26 cellular contexts compared by ENCODE assay signal in genomic region chr9:76519027-76519835, GRCh38.
DNase-seq lines count a peak whose midpoint lies in the region; ATAC-seq, FAIRE-seq and TF ChIP-seq lines count a peak whose summit lies in the region.
"Had no signal": no experiment of that assay in that cellular context is flagged by ENCODE, and none has a peak within 500 bp of the region (broad histone marks: within the 10 kb centered on the region; RNA-seq: fewer than 3 reads in every experiment).

No MANE protein-coding gene starts in this region.

- H3K4me1 ChIP-seq in keratinocyte (ENCODE audit: control insufficient read depth, extremely low read depth, insufficient read depth, low read length) (peaks cover 15% of the 10 kb centered on the region), stomach (peaks cover 0 to 6% (median 2%) of the 10 kb centered on the region in 4 donors)
- H3K4me1 ChIP-seq: tibial artery had no signal

- peak overlapping the region in 1 of 3 experiments; percentile 22 for H3K4me3 ChIP-seq in keratinocyte (ENCODE audit: control insufficient read depth in 2 of 3, extremely low read depth in 1 of 3, insufficient read depth in 2 of 3, low read depth in 1 of 3, low read length in 3 of 3)
- H3K4me3 ChIP-seq in stomach: no peak overlapping the region
- H3K4me3 ChIP-seq: tibial artery had no signal

- no peak overlapping the region for H3K27ac ChIP-seq in keratinocyte (ENCODE audit: control insufficient read depth, insufficient read depth, low read length)
- H3K27ac ChIP-seq in stomach: peak overlapping the region in 1 of 5 donors; percentile 32
- H3K27ac ChIP-seq: tibial artery had no signal

- no peak for TF ChIP-seq EP300 in stomach (IDR thresholded peaks at IDR 0.05)

- no peaks in the 10 kb centered on the region for H4K20me1 ChIP-seq in keratinocyte (ENCODE audit: control insufficient read depth, extremely low read depth, insufficient read depth, low read length)

- no peak for ATAC-seq in HG03439 (IDR thresholded peaks at IDR 0.05; ENCODE audit: unreplicated experiment)
- ATAC-seq: activated CD8-positive, alpha-beta memory T cell treated with anti-CD3 and anti-CD28 coated beads, Interleukin-2, amount 10 ng/mL, durations not matched to agents 7 days and 5 days; activated T-helper 17 cell treated with anti-CD3 and anti-CD28 coated beads, Interleukin-2, amount 50 U/mL, for 72 hours; naive thymus-derived CD8-positive, alpha-beta T cell had no signal

- no peaks in the 10 kb centered on the region for H3K27me3 ChIP-seq in keratinocyte (ENCODE audit: control insufficient read depth, extremely low read depth, insufficient read depth, low read length)
- no peaks in the 10 kb centered on the region for H3K27me3 ChIP-seq in stomach

- dilution Hi-C loops in keratinocyte (cut with MboI; ENCODE audit: extremely low pct_ligation_motif_present, low sequenced_read_pairs): no loop called here

- FAIRE-seq in keratinocyte (lab: Jason Lieb, UNC): peak; percentile 17
- FAIRE-seq: endometrium, GM12892 had no signal

- H3K4me2 ChIP-seq in keratinocyte (ENCODE audit: control insufficient read depth, extremely low read depth, insufficient read depth, low read depth, low read length): peak overlapping the region; percentile 41

- no peak overlapping the region for H3K9ac ChIP-seq in keratinocyte (ENCODE audit: control insufficient read depth, extremely low read depth, insufficient read depth, low read length)

- intact Hi-C loops in stomach (cut with DNase I; ENCODE audit: low total_unique reads): no loop called here

- WGBS in stomach, 5 donors: 57 to 72% (median 60%) methylated on average over 8 of the region's 8 CpGs

- no peaks in the 10 kb centered on the region for H3K79me2 ChIP-seq in keratinocyte (ENCODE audit: control insufficient read depth, insufficient read depth, low read length)

- no peak for TF ChIP-seq CTCF in keratinocyte (optimal IDR thresholded peaks at IDR 0.05 in 1 of 3, IDR thresholded peaks at IDR 0.05 in 1 of 3, conservative IDR thresholded peaks at IDR 0.05 in 1 of 3; ENCODE audit: extremely low read depth in 1 of 3, insufficient read depth in 2 of 3, low read length in 3 of 3)
- TF ChIP-seq CTCF in stomach (IDR thresholded peaks at IDR 0.05): no peak

- no peaks in the 10 kb centered on the region for H3K9me1 ChIP-seq in keratinocyte (ENCODE audit: control insufficient read depth, extremely low read depth, insufficient read depth, low read length)

- peak overlapping the region; percentile 6 for H2AFZ ChIP-seq in keratinocyte (ENCODE audit: control insufficient read depth, low read length)

- DNase-seq in LHCN-M2 (ENCODE audit: low read depth) (peak; percentile 54), astrocyte of the hippocampus (ENCODE audit: low read depth, low spot score) (peak; percentile 65), keratinocyte (ENCODE audit: low read depth, low spot score) (no peak), renal cortical epithelial cell (ENCODE audit: low read depth) (peak; percentile 83), DMS 273 (lab: John Stamatoyannopoulos, UW; ENCODE audit: unreplicated experiment) (no peak), stomach (no peak), DMS153 (lab: John Stamatoyannopoulos, UW) (no peak)
- DNase-seq: activated CD4-positive, alpha-beta T cell treated with anti-CD3 and anti-CD28 coated beads, Interleukin-2, amount 10 ng/mL, durations not matched to agents 24 days and 14 days; activated CD8-positive, alpha-beta memory T cell treated with anti-CD3 and anti-CD28 coated beads, Interleukin-2, amount 10 ng/mL, durations not matched to agents 7 days and 5 days; CD4-positive, alpha-beta T cell; DMS79 treated with DMSO at 0.1 percent for 48 hours; HCEC 1CT; hippocampal formation; islet precursor cell; mesendoderm; naive thymus-derived CD8-positive, alpha-beta T cell; NCI-H526; OCI-M1; SIG-M5; stimulated activated naive CD4-positive, alpha-beta T cell; T-helper 1 cell; tibial artery had no signal

- no peaks in the 10 kb centered on the region for H3K9me3 ChIP-seq in keratinocyte (ENCODE audit: control insufficient read depth, low read depth, low read length)
- H3K9me3 ChIP-seq in stomach: no peaks in the 10 kb centered on the region
- H3K9me3 ChIP-seq: tibial artery had no signal

- no peaks in the 10 kb centered on the region for H3K36me3 ChIP-seq in keratinocyte (ENCODE audit: control insufficient read depth in 2 of 2, extremely low read depth in 1 of 2, insufficient read depth in 2 of 2, low read length in 2 of 2)
- no peaks in the 10 kb centered on the region for H3K36me3 ChIP-seq in stomach
- H3K36me3 ChIP-seq: tibial artery had no signal

- no peak for TF ChIP-seq POLR2A in stomach (IDR thresholded peaks at IDR 0.05)

Comparison
In these comparisons a context has a peak if more than half of its experiments do, and no peak if none do; other contexts are left out.
1. DNase-seq: peak in LHCN-M2 (single experiment), astrocyte of the hippocampus (single experiment) and renal cortical epithelial cell (single experiment); none in keratinocyte (single experiment), DMS 273 (single experiment), stomach (single experiment) and DMS153 (single experiment).